In genomic region chr17:35705230-35705629, GRCh38 we compare ENCODE assay signal across 2 cellular contexts.
TF ChIP-seq lines count a peak whose summit lies in the region.

No MANE protein-coding gene starts in this region.

TF ChIP-seq in HepG2, 621 proteins besides CTCF, POLR2A, EP300 and RAD21:
- TF ChIP-seq, protein P1, sequence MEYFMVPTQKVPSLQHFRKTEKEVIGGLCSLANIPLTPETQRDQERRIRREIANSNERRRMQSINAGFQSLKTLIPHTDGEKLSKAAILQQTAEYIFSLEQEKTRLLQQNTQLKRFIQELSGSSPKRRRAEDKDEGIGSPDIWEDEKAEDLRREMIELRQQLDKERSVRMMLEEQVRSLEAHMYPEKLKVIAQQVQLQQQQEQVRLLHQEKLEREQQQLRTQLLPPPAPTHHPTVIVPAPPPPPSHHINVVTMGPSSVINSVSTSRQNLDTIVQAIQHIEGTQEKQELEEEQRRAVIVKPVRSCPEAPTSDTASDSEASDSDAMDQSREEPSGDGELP (IDR thresholded peaks at IDR 0.05; ENCODE audit: borderline replicate concordance, low read depth), result no peak
- TF ChIP-seq ZNF121 (CRISPR knock-in tag; IDR thresholded peaks at IDR 0.05), result peak; percentile 56; the same call in 1 of the 2 replicates

TF ChIP-seq in SK-N-SH, 30 proteins besides CTCF, POLR2A, EP300 and RAD21:
- TF ChIP-seq GATA2 (CRISPR knock-in tag; IDR thresholded peaks at IDR 0.05) (peak; percentile 60; the same call in 1 of the 2 replicates), TAF1 (IDR thresholded peaks at IDR 0.05; ENCODE audit: borderline replicate concordance, low read depth, low read length) (no peak)
